8 cellular contexts compared by ENCODE assay signal in genomic region chrX:71367396-71367795, GRCh38. TPM values are rescaled to one million over a fixed set of nuclear protein-coding genes. Genes with fewer than 3 reads are reported as not detected.
A peak's percentile ranks its signal among the peaks of the same experiment; 100 is the strongest.
DNase-seq lines count a peak whose midpoint lies in the region; ATAC-seq and TF ChIP-seq lines count a peak whose summit lies in the region.

No MANE protein-coding gene starts in this region.

- no peak for ATAC-seq in foreskin keratinocyte
- ATAC-seq in HG02610 (IDR thresholded peaks at IDR 0.05; ENCODE audit: unreplicated experiment) = no peak

- H3K4me1 ChIP-seq in foreskin keratinocyte = no peaks in the 10 kb centered on the region
- H3K4me1 ChIP-seq in spleen = peaks cover 0 to 51% (median 20%) of the 10 kb centered on the region in 6 donors

- intact Hi-C loops in spleen (cut with DNase I; ENCODE audit: low total_unique reads) = no loop called here

- H3K27me3 ChIP-seq in H7 (ENCODE audit: control insufficient read depth, insufficient read depth, low read length) (no peaks in the 10 kb centered on the region), foreskin keratinocyte (no peaks in the 10 kb centered on the region), spleen (replicated peaks in 1 of 7) (no peaks in the 10 kb centered on the region)

- peak overlapping the region; percentile 81 for H3K27ac ChIP-seq in foreskin keratinocyte
- peak overlapping the region; percentile 75 to 95 (median 93) for H3K27ac ChIP-seq in spleen

- no peak for TF ChIP-seq POLR2A in spleen (IDR thresholded peaks at IDR 0.05)

- peaks cover 2% of the 10 kb centered on the region for H3K36me3 ChIP-seq in H7 (replicated peaks; ENCODE audit: control insufficient read depth, insufficient read depth, low read length)
- peaks cover 0 to 36% (median 7%) of the 10 kb centered on the region in 6 donors for H3K36me3 ChIP-seq in spleen

- TF ChIP-seq CTCF in foreskin keratinocyte (conservative IDR thresholded peaks at IDR 0.05) = no peak
- TF ChIP-seq CTCF in spleen (IDR thresholded peaks at IDR 0.05 in 8 of 11, conservative IDR thresholded peaks at IDR 0.05 in 3 of 11) = no peak

- DNase-seq in H7 = no peak
- DNase-seq in activated CD4-positive, alpha-beta T cell treated with anti-CD3 and anti-CD28 coated beads, Interleukin-2, amount 50 U/mL, for 48 hours = peak; percentile 11 to 27
- DNase-seq in foreskin keratinocyte = no peak
- no peak for DNase-seq in spleen
- DNase-seq in C1 segment of cervical spinal cord (lab: John Stamatoyannopoulos, UW) = no peak
- DNase-seq in amygdala (lab: John Stamatoyannopoulos, UW) = no peak
- DNase-seq in NAMALWA (ENCODE audit: low spot score) = no peak

- WGBS in spleen, 5 donors = 11 to 64% (median 27%) methylated on average over 7 to 14 of the region's 14 CpGs

- H3K9me3 ChIP-seq in spleen = no peaks in the 10 kb centered on the region

- peak overlapping the region; percentile 88 for H3K4me3 ChIP-seq in H7 (ENCODE audit: insufficient read depth, low read depth, low read length)
- peak overlapping the region; percentile 45 to 87 (median 58) for H3K4me3 ChIP-seq in spleen

RNA-seq across cellular contexts. Expression of gene TAF1, which starts 1.2 kb away (rescaled TPM):
- total RNA-seq in H7 (2014; rRNA removed; shearing (Covaris generic)) = 6.6 and 15.6 TPM in 2 replicates
- total RNA-seq in foreskin keratinocyte (18.4 and 19.2 TPM in 2 replicates), spleen (10 to 100 TPM; 55.7 to 84.3 (median 70.4) TPM)
- polyA plus RNA-seq in foreskin keratinocyte (2.6 and 3.0 TPM in 2 replicates), spleen (10 to 100 TPM in 1 of 3 donors, 1 to 10 TPM in 2; 7.0 to 14.2 (median 8.1) TPM)

Comparison
In these comparisons a context has a peak if more than half of its experiments do, and no peak if none do; other contexts are left out.
1. DNase-seq: peak in activated CD4-positive, alpha-beta T cell treated with anti-CD3 and anti-CD28 coated beads, Interleukin-2, amount 50 U/mL, for 48 hours (2 of 2); none in H7 (single experiment), foreskin keratinocyte (0 of 2), spleen (single experiment), C1 segment of cervical spinal cord (0 of 14), amygdala (0 of 56) and NAMALWA (single experiment).